In genomic region chr10:98380493-98381339, GRCh38 we compare ENCODE assay signal across 19 cellular contexts. TPM values are rescaled to one million over a fixed set of nuclear protein-coding genes. Genes with fewer than 3 reads are reported as not detected.
A peak's percentile ranks its signal among the peaks of the same experiment; 100 is the strongest.
DNase-seq lines count a peak whose midpoint lies in the region; TF ChIP-seq lines count a peak whose summit lies in the region.
"Had no signal": no experiment of that assay in that cellular context is flagged by ENCODE, and none has a peak within 500 bp of the region (broad histone marks: within the 10 kb centered on the region; RNA-seq: fewer than 3 reads in every experiment).

No MANE protein-coding gene starts in this region.

- H3K4me1 Mint-ChIP-seq in nephron progenitor cell (peaks cover 69% of the 10 kb centered on the region), osteocyte (ENCODE audit: unreplicated experiment) (peaks cover 17% of the 10 kb centered on the region), Caco-2 (ENCODE audit: low read depth, unreplicated experiment) (no peaks in the 10 kb centered on the region)

- no peaks in the 10 kb centered on the region for H3K9me2 ChIP-seq in SK-N-SH

- H3K36me3 Mint-ChIP-seq in nephron progenitor cell (ENCODE audit: low read depth) (peaks cover 4% of the 10 kb centered on the region), osteocyte (ENCODE audit: unreplicated experiment) (no peaks in the 10 kb centered on the region), Caco-2 (ENCODE audit: insufficient read depth, unreplicated experiment) (no peaks in the 10 kb centered on the region)

- TF ChIP-seq EP300 in SK-N-SH (IDR thresholded peaks at IDR 0.05; ENCODE audit: borderline replicate concordance in 1 of 2, low read depth in 1 of 2, low read length in 1 of 2), result no peak

- no peak for TF ChIP-seq POLR2A in erythroblast (IDR thresholded peaks at IDR 0.05; ENCODE audit: low read length)

- H3K4me2 ChIP-seq in SK-N-SH, result no peak overlapping the region

- no peak overlapping the region for H3K4me3 Mint-ChIP-seq in nephron progenitor cell
- no peak overlapping the region for H3K4me3 Mint-ChIP-seq in osteocyte (ENCODE audit: unreplicated experiment)
- H3K4me3 Mint-ChIP-seq in Caco-2 (ENCODE audit: unreplicated experiment), result no peak overlapping the region
- H3K4me3 Mint-ChIP-seq: CD14-positive monocyte, H9 had no signal

- no TSS peak for BruUV-seq in Caco-2 (replicated peaks; lab: Mats Ljungman, UMichigan)

- H3K4me3 ChIP-seq in SK-N-SH (ENCODE audit: low read depth in 2 of 2, low read length in 1 of 2) (no peak overlapping the region), foreskin fibroblast (ENCODE audit: low read depth in 1 of 2, low read length in 2 of 2) (no peak overlapping the region), Caco-2 (ENCODE audit: low read depth, low read length) (no peak overlapping the region)

- H3K27me3 Mint-ChIP-seq in nephron progenitor cell (ENCODE audit: low read depth, poor library complexity), result peaks cover 8% of the 10 kb centered on the region
- H3K27me3 Mint-ChIP-seq in osteocyte (ENCODE audit: unreplicated experiment), result no peaks in the 10 kb centered on the region
- H3K27me3 Mint-ChIP-seq in Caco-2 (ENCODE audit: insufficient read depth, unreplicated experiment), result peaks cover 6% of the 10 kb centered on the region

- H2AFZ ChIP-seq in SK-N-SH (ENCODE audit: low read depth), result no peak overlapping the region

- WGBS in SK-N-SH (ENCODE audit: low lambda C conversion rate), result 88% methylated on average over 8 of the region's 8 CpGs

- H3F3A ChIP-seq in SK-N-SH (replicated peaks; ENCODE audit: insufficient read depth), result no peaks in the 10 kb centered on the region

- H3K9me3 ChIP-seq in SK-N-SH (no peaks in the 10 kb centered on the region), Caco-2 (no peaks in the 10 kb centered on the region)

- peak; percentile 66 for DNase-seq in CMK (ENCODE audit: low read depth)
- peak; percentile 34 for DNase-seq in SK-N-DZ (ENCODE audit: low spot score)
- DNase-seq in erythroblast (lab: John Stamatoyannopoulos, UW), result peak; percentile 25 to 51
- DNase-seq in nephron progenitor cell, result no peak
- DNase-seq in SK-N-SH, result no peak
- DNase-seq in foreskin fibroblast, result no peak
- no peak for DNase-seq in osteocyte (ENCODE audit: extremely low spot score, unreplicated experiment)
- no peak for DNase-seq in Caco-2
- DNase-seq: AML-193, COR-L47, DMS153, EL, H9, MV-4-11, NCI-H1417 treated with DMSO at 0.1 percent for 48 hours, NCI-H1930, NCI-H69, SHP77 treated with DMSO at 0.1 percent for 48 hours had no signal

- no peaks in the 10 kb centered on the region for H4K20me1 ChIP-seq in SK-N-SH (ENCODE audit: insufficient read depth)

- no peaks in the 10 kb centered on the region for H3K36me3 ChIP-seq in SK-N-SH (replicated peaks in 1 of 2; ENCODE audit: control insufficient read depth in 1 of 2, insufficient read depth in 2 of 2, low read length in 1 of 2)
- H3K36me3 ChIP-seq in Caco-2 (ENCODE audit: control insufficient read depth, insufficient read depth, low read length), result no peaks in the 10 kb centered on the region

- H3K9ac ChIP-seq in SK-N-SH, result no peak overlapping the region

- TF ChIP-seq RAD21 in SK-N-SH (IDR thresholded peaks at IDR 0.05; ENCODE audit: low read length), result no peak

- H3K9me3 Mint-ChIP-seq in nephron progenitor cell (peaks cover 4% of the 10 kb centered on the region), osteocyte (ENCODE audit: unreplicated experiment) (no peaks in the 10 kb centered on the region), Caco-2 (ENCODE audit: unreplicated experiment) (no peaks in the 10 kb centered on the region)

- CTCF ChIA-PET in SK-N-SH (lab: Yijun Ruan, JAX), result no interaction called here
- CTCF ChIA-PET in Caco-2 (lab: Charles Lee), result no interaction called here

- intact Hi-C loops in Caco-2 (cut with micrococcal nuclease; ENCODE audit: unreplicated experiment), result no loop called here

- POLR2A ChIA-PET in SK-N-SH (lab: Yijun Ruan, JAX), result no interaction called here
- POLR2A ChIA-PET in Caco-2 (lab: Charles Lee), result no interaction called here

- no peak overlapping the region for H3K27ac ChIP-seq in SK-N-SH (ENCODE audit: low read depth in 2 of 2, low read length in 1 of 2)

- peak overlapping the region; percentile 90 for H3K27ac Mint-ChIP-seq in nephron progenitor cell
- H3K27ac Mint-ChIP-seq in osteocyte (ENCODE audit: unreplicated experiment), result no peak overlapping the region
- H3K27ac Mint-ChIP-seq in Caco-2 (ENCODE audit: unreplicated experiment), result no peak overlapping the region

- H3K27me3 ChIP-seq in SK-N-SH (ENCODE audit: insufficient read depth), result no peaks in the 10 kb centered on the region
- H3K27me3 ChIP-seq in Caco-2 (replicated peaks; ENCODE audit: control insufficient read depth, insufficient read depth, low read length), result no peaks in the 10 kb centered on the region

- H3K4me1 ChIP-seq in SK-N-SH (ENCODE audit: control insufficient read depth in 1 of 2, insufficient read depth in 2 of 2, low read depth in 1 of 2, low read length in 1 of 2) (peaks cover 4 to 5% of the 10 kb centered on the region in 2 experiments; a peak in 1 of 4 replicates), Caco-2 (no peaks in the 10 kb centered on the region)

- TF ChIP-seq CTCF in nephron progenitor cell (IDR thresholded peaks at IDR 0.05) (no peak), SK-N-SH (IDR thresholded peaks at IDR 0.05) (no peak), foreskin fibroblast (IDR thresholded peaks at IDR 0.05; ENCODE audit: low read depth, low read length) (no peak), osteocyte (IDR thresholded peaks at IDR 0.05) (no peak), Caco-2 (IDR thresholded peaks at IDR 0.05; ENCODE audit: insufficient read depth in 1 of 2, low read depth in 1 of 2, low read length in 1 of 2, severe bottlenecking in 1 of 2, unreplicated experiment in 1 of 2) (no peak)

- no peaks in the 10 kb centered on the region for H3K79me2 ChIP-seq in SK-N-SH (ENCODE audit: insufficient read depth)

TF ChIP-seq in SK-N-SH, 30 proteins besides CTCF, POLR2A, EP300 and RAD21:
- TF ChIP-seq CHD2 (IDR thresholded peaks at IDR 0.05; ENCODE audit: low read length, partially characterized antibody), result no peak
- TF ChIP-seq JUND (IDR thresholded peaks at IDR 0.05), result no peak
- TF ChIP-seq PBX3 (IDR thresholded peaks at IDR 0.05), result no peak
- no peak for TF ChIP-seq YY1 (IDR thresholded peaks at IDR 0.05; ENCODE audit: low read depth)
TF ChIP-seq in SK-N-SH: peak in this region for 0.

RNA-seq across cellular contexts. Expression of gene PYROXD2, which starts 34.3 kb away (rescaled TPM):
- polyA plus RNA-seq in SK-N-DZ (2014; cell fraction: cytosol; rRNA removed), result 1.8 and 3.5 TPM in 2 replicates
- 10.3 and 13.7 TPM in 2 replicates for polyA plus RNA-seq in SK-N-DZ (2014; cell fraction: nucleus; rRNA removed)
- 26.5 and 26.7 TPM in 2 replicates for polyA plus RNA-seq in SK-N-SH (2012; rRNA removed)
- 14.6 and 21.0 TPM in 2 replicates for polyA plus RNA-seq in SK-N-SH (2012; cell fraction: cytosol; rRNA removed)
- 115 and 123 TPM in 2 replicates for polyA plus RNA-seq in SK-N-SH (2012; cell fraction: nucleus; rRNA removed)
- total RNA-seq in osteocyte (4.6 and 4.8 TPM in 2 replicates), Caco-2 (2022) (2.2 and 4.9 TPM in 2 replicates)

Comparison
In these comparisons a context has a peak if more than half of its experiments do, and no peak if none do; other contexts are left out.
1. DNase-seq: peak in CMK (single experiment), SK-N-DZ (single experiment) and erythroblast (2 of 2); none in nephron progenitor cell (single experiment), SK-N-SH (single experiment), foreskin fibroblast (0 of 2), osteocyte (single experiment) and Caco-2 (0 of 2).